In the genomic region with DNA sequence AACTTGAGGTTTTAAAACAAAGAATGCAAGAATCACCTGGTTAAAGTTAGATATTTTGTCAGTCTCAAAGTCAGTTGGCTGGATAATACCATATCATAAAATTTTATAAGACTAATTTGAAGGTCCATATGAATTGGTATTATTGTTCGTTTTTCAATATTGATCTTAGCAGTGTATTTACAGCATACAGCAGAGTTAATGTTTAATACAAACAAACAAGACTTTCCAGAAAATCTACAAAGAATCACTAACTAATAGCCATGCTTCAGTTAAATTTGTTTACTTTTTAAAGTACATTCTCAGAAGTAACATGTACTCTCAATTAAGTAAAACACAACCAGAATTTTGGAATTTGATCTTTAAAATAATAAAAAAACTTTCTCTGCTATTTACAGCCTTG, we compare ENCODE assay signal across 24 cellular contexts.
DNase-seq lines count a peak whose midpoint lies in the region; ATAC-seq, FAIRE-seq and TF ChIP-seq lines count a peak whose summit lies in the region.
"Had no signal": no experiment of that assay in that cellular context is flagged by ENCODE, and none has a peak within 500 bp of the region (broad histone marks: within the 10 kb centered on the region; RNA-seq: fewer than 3 reads in every experiment).

No MANE protein-coding gene starts in this region.

- H3K36me3 ChIP-seq in pancreas: no peaks in the 10 kb centered on the region
- H3K36me3 ChIP-seq: BE2C; BLaER1 treated with 17β-estradiol and CSF1 and Interleukin-3, amounts not matched to agents 10 nM and 100 nM had no signal

- no peak overlapping the region for H3K27ac ChIP-seq in pancreas
- H3K27ac ChIP-seq: A549; BLaER1 treated with 17β-estradiol and CSF1 and Interleukin-3, amounts not matched to agents 10 nM and 100 nM had no signal

- TF ChIP-seq CTCF in pancreas (IDR thresholded peaks at IDR 0.05): no peak

- 5 to 10% methylated on average over 1 of the region's 1 CpG for whole genome bisulfite sequencing in pancreas, 2 donors

- intact Hi-C loops in pancreas (cut with DNase I): no loop called here

- peaks cover 0 to 8% (median 0%) of the 10 kb centered on the region in 3 donors for H3K4me1 ChIP-seq in pancreas
- H3K4me1 ChIP-seq: A549, BE2C had no signal

- H3K27me3 ChIP-seq in pancreas: no peaks in the 10 kb centered on the region
- H3K27me3 ChIP-seq: BE2C had no signal

- peak; percentile 96 for FAIRE-seq in endometrium (lab: Jason Lieb, UNC)
- FAIRE-seq in pancreas (lab: Jason Lieb, UNC): no peak
- FAIRE-seq: A549, GM12878 had no signal

- H3K9me3 ChIP-seq in pancreas: no peaks in the 10 kb centered on the region
- H3K9me3 ChIP-seq: A549, BE2C had no signal

- H3K4me3 ChIP-seq in pancreas: no peak overlapping the region
- H3K4me3 ChIP-seq: A549; BLaER1 treated with 17β-estradiol and CSF1 and Interleukin-3, amounts not matched to agents 10 nM and 100 nM; GM12878; GM23338 had no signal

- DNase-seq in DMS53 (lab: John Stamatoyannopoulos, UW) (peak; percentile 40), DMS53 treated with DMSO at 0.1 percent for 48 hours (lab: John Stamatoyannopoulos, UW; ENCODE audit: unreplicated experiment) (no peak), NCI-H748 treated with DMSO at 0.1 percent for 48 hours (lab: John Stamatoyannopoulos, UW) (peak; percentile 51), pancreas (no peak), NCI-H524 treated with DMSO at 0.1 percent for 48 hours (lab: John Stamatoyannopoulos, UW) (no peak)
- DNase-seq: 8988T; ACHN; AML-193; BE2C; Calu3; CD4-positive, alpha-beta T cell; CD8-positive, alpha-beta memory T cell; COR-L47; DMS79; EL; GDM1; H9 had no signal

- ATAC-seq in HG03108 (IDR thresholded peaks at IDR 0.05; ENCODE audit: unreplicated experiment) (no peak), pancreas (no peak)
- ATAC-seq: A549, GM12878, GM23338, HCT116 had no signal

Comparison
In these comparisons a context has a peak if more than half of its experiments do, and no peak if none do; other contexts are left out.
1. DNase-seq: peak in DMS53 (single experiment) and NCI-H748 treated with DMSO at 0.1 percent for 48 hours (single experiment); none in DMS53 treated with DMSO at 0.1 percent for 48 hours (single experiment), pancreas (0 of 6) and NCI-H524 treated with DMSO at 0.1 percent for 48 hours (single experiment).